9 cellular contexts compared by ENCODE assay signal in genomic region chr13:114019367-114019766, GRCh38. TPM values are rescaled to one million over a fixed set of nuclear protein-coding genes. Genes with fewer than 3 reads are reported as not detected.
A peak's percentile ranks its signal among the peaks of the same experiment; 100 is the strongest.
DNase-seq lines count a peak whose midpoint lies in the region; ATAC-seq and TF ChIP-seq lines count a peak whose summit lies in the region.
"Had no signal": no experiment of that assay in that cellular context is flagged by ENCODE, and none has a peak within 500 bp of the region (broad histone marks: within the 10 kb centered on the region; RNA-seq: fewer than 3 reads in every experiment).

No MANE protein-coding gene starts in this region.

- intact Hi-C loops in dorsolateral prefrontal cortex (cut with DNase I) (no loop called here), upper lobe of right lung (cut with DNase I) (no loop called here)

- peak in 3 of 5 donors; percentile 25 to 47 (median 39) for DNase-seq in CD8-positive, alpha-beta memory T cell
- DNase-seq in NCI-H69 (lab: John Stamatoyannopoulos, UW) = peak; percentile 84
- DNase-seq in activated T-cell treated with anti-CD3 and anti-CD28 coated beads for 1 hour (ENCODE audit: low read depth) = peak; percentile 39
- no peak for DNase-seq in progenitor cell of endocrine pancreas (ENCODE audit: low spot score, unreplicated experiment)
- DNase-seq in foreskin fibroblast = no peak
- DNase-seq in dorsolateral prefrontal cortex = no peak
- no peak for DNase-seq in upper lobe of right lung

- POLR2A ChIA-PET in CD8-positive, alpha-beta memory T cell (lab: Charles Lee) = no interaction called here

- H3K27ac Mint-ChIP-seq in CD8-positive, alpha-beta memory T cell = peak overlapping the region in 1 of 8 donors; percentile 50
- peak overlapping the region; percentile 13 for H3K27ac Mint-ChIP-seq in progenitor cell of endocrine pancreas

- no peaks in the 10 kb centered on the region for H3K4me1 ChIP-seq in CD8-positive, alpha-beta memory T cell (ENCODE audit: insufficient read depth, low read length)
- no peaks in the 10 kb centered on the region for H3K4me1 ChIP-seq in upper lobe of right lung

- H3K36me3 Mint-ChIP-seq in CD8-positive, alpha-beta memory T cell = peaks cover 0 to 85% (median 5%) of the 10 kb centered on the region in 3 donors
- H3K36me3 Mint-ChIP-seq in progenitor cell of endocrine pancreas (ENCODE audit: insufficient read depth) = no peaks in the 10 kb centered on the region

- no peak overlapping the region for H3K4me3 Mint-ChIP-seq in CD8-positive, alpha-beta memory T cell
- H3K4me3 Mint-ChIP-seq in progenitor cell of endocrine pancreas (ENCODE audit: low read depth) = no peak overlapping the region

- H3K27ac ChIP-seq in CD8-positive, alpha-beta memory T cell (ENCODE audit: low read depth, low read length) = no peak overlapping the region
- no peak overlapping the region for H3K27ac ChIP-seq in dorsolateral prefrontal cortex
- H3K27ac ChIP-seq in upper lobe of right lung = no peak overlapping the region
- H3K27ac ChIP-seq: cardiac muscle cell had no signal

- no peak for ATAC-seq in GM19397 (IDR thresholded peaks at IDR 0.05; ENCODE audit: unreplicated experiment)
- ATAC-seq in upper lobe of right lung = no peak

- no peak for TF ChIP-seq CTCF in progenitor cell of endocrine pancreas (IDR thresholded peaks at IDR 0.05; ENCODE audit: unreplicated experiment)
- TF ChIP-seq CTCF in foreskin fibroblast (IDR thresholded peaks at IDR 0.05; ENCODE audit: low read depth, low read length) = no peak
- TF ChIP-seq CTCF in dorsolateral prefrontal cortex (IDR thresholded peaks at IDR 0.05 in 54 of 56, conservative IDR thresholded peaks at IDR 0.05 in 2 of 56; ENCODE audit: low read depth in 1 of 56, partially characterized antibody in 56 of 56) = no peak
- no peak for TF ChIP-seq CTCF in upper lobe of right lung (IDR thresholded peaks at IDR 0.05)

- CTCF ChIA-PET in CD8-positive, alpha-beta memory T cell (lab: Charles Lee) = no interaction called here

- H3K4me1 Mint-ChIP-seq in CD8-positive, alpha-beta memory T cell = peaks cover 0 to 5% (median 3%) of the 10 kb centered on the region in 3 donors
- no peaks in the 10 kb centered on the region for H3K4me1 Mint-ChIP-seq in progenitor cell of endocrine pancreas (ENCODE audit: low read depth)

- H3K27me3 Mint-ChIP-seq in CD8-positive, alpha-beta memory T cell = peaks cover 0 to 2% of the 10 kb centered on the region in 2 donors
- H3K27me3 Mint-ChIP-seq in progenitor cell of endocrine pancreas = no peaks in the 10 kb centered on the region

- no peaks in the 10 kb centered on the region for H3K27me3 ChIP-seq in CD8-positive, alpha-beta memory T cell (ENCODE audit: insufficient read depth, low read length, poor library complexity, severe bottlenecking)
- H3K27me3 ChIP-seq in dorsolateral prefrontal cortex (no peaks in the 10 kb centered on the region), upper lobe of right lung (no peaks in the 10 kb centered on the region)
- H3K27me3 ChIP-seq: cardiac muscle cell had no signal

- no peaks in the 10 kb centered on the region for H3K9me3 ChIP-seq in CD8-positive, alpha-beta memory T cell (ENCODE audit: low read length)
- no peaks in the 10 kb centered on the region for H3K9me3 ChIP-seq in upper lobe of right lung

- H3K36me3 ChIP-seq in CD8-positive, alpha-beta memory T cell (ENCODE audit: insufficient read depth, low read length) = peaks cover 90% of the 10 kb centered on the region
- peaks cover 52% of the 10 kb centered on the region for H3K36me3 ChIP-seq in upper lobe of right lung
- H3K36me3 ChIP-seq: cardiac muscle cell had no signal

- peaks cover 0 to 4% (median 0%) of the 10 kb centered on the region in 5 donors for H3K9me3 Mint-ChIP-seq in CD8-positive, alpha-beta memory T cell
- H3K9me3 Mint-ChIP-seq in progenitor cell of endocrine pancreas (ENCODE audit: low read depth) = no peaks in the 10 kb centered on the region

- no peak overlapping the region for H3K4me3 ChIP-seq in CD8-positive, alpha-beta memory T cell (ENCODE audit: low read length)
- H3K4me3 ChIP-seq in foreskin fibroblast (ENCODE audit: low read depth in 1 of 2, low read length in 2 of 2) (no peak overlapping the region), dorsolateral prefrontal cortex (no peak overlapping the region), upper lobe of right lung (no peak overlapping the region)
- H3K4me3 ChIP-seq: cardiac muscle cell had no signal

RNA-seq across cellular contexts. Expression of gene C13orf46, which starts 45.5 kb away (rescaled TPM):
- 1 to 10 TPM; 1.2 to 1.8 TPM for total RNA-seq in CD8-positive, alpha-beta memory T cell
- 2.2 TPM for polyA plus RNA-seq in CD8-positive, alpha-beta memory T cell
- total RNA-seq in progenitor cell of endocrine pancreas (0.17 and 0.18 TPM in 2 replicates), dorsolateral prefrontal cortex (1 to 10 TPM; 1.0 to 8.3 (median 2.9) TPM), upper lobe of right lung (21.2 TPM)
- total RNA-seq: cardiac muscle cell had no signal

Comparison
In these comparisons a context has a peak if more than half of its experiments do, and no peak if none do; other contexts are left out.
1. DNase-seq: peak in CD8-positive, alpha-beta memory T cell (3 of 5), NCI-H69 (single experiment) and activated T-cell treated with anti-CD3 and anti-CD28 coated beads for 1 hour (single experiment); none in progenitor cell of endocrine pancreas (single experiment), foreskin fibroblast (0 of 2), dorsolateral prefrontal cortex (0 of 10) and upper lobe of right lung (single experiment).